Comparison of ENCODE assay signal across 19 cellular contexts in genomic region chr19:41956621-41957020, GRCh38. TPM values are rescaled to one million over a fixed set of nuclear protein-coding genes. Genes with fewer than 3 reads are reported as not detected.
"Had no signal": no experiment of that assay in that cellular context is flagged by ENCODE, and none has a peak within 500 bp of the region (broad histone marks: within the 10 kb centered on the region; RNA-seq: fewer than 3 reads in every experiment).

No MANE protein-coding gene starts in this region.

- H3K4me3 ChIP-seq: ascending aorta, esophagus squamous epithelium, left lung, smooth muscle cell, suprapubic skin had no signal

- H3K27me3 ChIP-seq: ascending aorta, esophagus squamous epithelium, left lung, suprapubic skin had no signal

- H3K4me2 ChIP-seq: smooth muscle cell had no signal

- H3K9me3 Mint-ChIP-seq: activated CD4-positive, alpha-beta memory T cell treated with anti-CD3 and anti-CD28 coated beads for 36 hours; natural killer cell; stimulated activated naive CD8-positive, alpha-beta T cell treated with anti-CD3 and anti-CD28 coated beads, Interleukin-15, Interleukin-2, amounts not matched to agents 100 ng/mL and 50 ng/mL, for 24 hours had no signal

- H3K27ac Mint-ChIP-seq: activated CD4-positive, alpha-beta memory T cell treated with anti-CD3 and anti-CD28 coated beads for 36 hours; activated CD4-positive, alpha-beta T cell treated with anti-CD3 and anti-CD28 coated beads for 36 hours; progenitor cell of endocrine pancreas; stimulated activated naive CD8-positive, alpha-beta T cell treated with anti-CD3 and anti-CD28 coated beads, Interleukin-15, Interleukin-2, amounts not matched to agents 100 ng/mL and 50 ng/mL, for 24 hours; type B pancreatic cell had no signal

- H3K9me3 ChIP-seq: ascending aorta, esophagus squamous epithelium, left lung, suprapubic skin had no signal

- H3K36me3 Mint-ChIP-seq: natural killer cell, type B pancreatic cell had no signal

- H3K4me3 Mint-ChIP-seq: activated CD4-positive, alpha-beta memory T cell treated with anti-CD3 and anti-CD28 coated beads for 36 hours; activated CD4-positive, alpha-beta T cell treated with anti-CD3 and anti-CD28 coated beads for 36 hours; natural killer cell; stimulated activated naive CD8-positive, alpha-beta T cell treated with anti-CD3 and anti-CD28 coated beads, Interleukin-15, Interleukin-2, amounts not matched to agents 100 ng/mL and 50 ng/mL, for 24 hours; type B pancreatic cell had no signal

- DNase-seq: activated CD4-positive, alpha-beta memory T cell treated with anti-CD3 and anti-CD28 coated beads for 36 hours; activated CD4-positive, alpha-beta T cell treated with anti-CD3 and anti-CD28 coated beads for 36 hours; activated gamma-delta T cell; activated T-cell treated with anti-CD3 and anti-CD28 coated beads, Interleukin-2, amount 50 U/mL, for 48 hours; esophagus squamous epithelium; hippocampal formation; left lung; natural killer cell; occipital lobe; T-helper 2 cell had no signal

- H3K27ac ChIP-seq: suprapubic skin had no signal

- H3K27me3 Mint-ChIP-seq: activated CD4-positive, alpha-beta memory T cell treated with anti-CD3 and anti-CD28 coated beads for 36 hours; activated CD4-positive, alpha-beta T cell treated with anti-CD3 and anti-CD28 coated beads for 36 hours; progenitor cell of endocrine pancreas; stimulated activated naive CD8-positive, alpha-beta T cell treated with anti-CD3 and anti-CD28 coated beads, Interleukin-15, Interleukin-2, amounts not matched to agents 100 ng/mL and 50 ng/mL, for 24 hours; type B pancreatic cell had no signal

RNA-seq across cellular contexts. Expression of gene ERFL, which starts 28.4 kb away (rescaled TPM):
- total RNA-seq: ascending aorta, esophagus squamous epithelium, fibroblast of villous mesenchyme, glomerular endothelial cell, occipital lobe had no signal

RNA-seq across cellular contexts. Expression of gene ATP1A3, which starts 37.4 kb away (rescaled TPM):
- total RNA-seq: bronchial epithelial cell, fibroblast of villous mesenchyme, left lung, smooth muscle cell, suprapubic skin had no signal
